Comparison of ENCODE assay signal across 18 cellular contexts in the genomic region with DNA sequence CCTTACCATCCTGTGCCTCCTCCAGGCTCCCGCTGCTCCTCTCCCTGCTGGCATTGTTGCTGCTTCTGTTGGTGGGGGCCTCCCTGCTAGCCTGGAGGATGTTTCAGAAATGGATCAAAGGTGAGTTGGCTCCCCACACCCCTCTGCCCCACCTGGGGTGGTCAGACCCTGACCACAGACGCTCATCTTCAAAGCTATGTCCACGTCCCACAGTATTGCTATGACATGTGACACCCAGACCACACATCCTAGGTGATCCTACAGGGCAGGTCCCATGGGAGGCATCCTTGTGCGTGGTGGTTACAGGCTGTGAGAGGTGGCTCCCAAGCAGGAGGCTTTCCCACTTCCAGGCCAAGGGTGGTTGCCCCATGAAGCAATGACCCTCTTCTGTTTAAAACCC. TPM values are rescaled to one million over a fixed set of nuclear protein-coding genes. Genes with fewer than 3 reads are reported as not detected.
"Had no signal": no experiment of that assay in that cellular context is flagged by ENCODE, and none has a peak within 500 bp of the region (broad histone marks: within the 10 kb centered on the region; RNA-seq: fewer than 3 reads in every experiment).

No MANE protein-coding gene starts in this region.

- H3K4me1 ChIP-seq: gastroesophageal sphincter had no signal

- H3K4me3 ChIP-seq: dorsolateral prefrontal cortex, gastroesophageal sphincter, hepatocyte, left lung, mucosa of descending colon, skin epidermis, upper lobe of right lung had no signal

- H3K27me3 ChIP-seq: hepatocyte, upper lobe of right lung had no signal

- H3K9me3 ChIP-seq: upper lobe of right lung had no signal

- ATAC-seq: gastroesophageal sphincter; left lung; mucosa of descending colon; right cardiac atrium; stimulated activated naive CD8-positive, alpha-beta T cell treated with anti-CD3 and anti-CD28 coated beads, Interleukin-15, amount 100 ng/mL, for 72 hours; upper lobe of right lung had no signal

- DNase-seq: activated B cell treated with CpG ODN at 0.5 μM for 24 hours; activated CD4-positive, alpha-beta T cell treated with anti-CD3 and anti-CD28 coated beads, Interleukin-2, amount 10 ng/mL, durations not matched to agents 7 days and 5 days; activated naive CD4-positive, alpha-beta T cell treated with anti-CD3 and anti-CD28 coated beads, Interleukin-2, amount 50 U/mL, for 16 hours; left lung; mucosa of descending colon; right cardiac atrium; stimulated activated naive CD8-positive, alpha-beta T cell treated with anti-CD3 and anti-CD28 coated beads, Interleukin-15, amount 100 ng/mL, for 72 hours; T-helper 2 cell; upper lobe of right lung had no signal

- H3K36me3 ChIP-seq: gastroesophageal sphincter, upper lobe of right lung had no signal

- H3K4me3 Mint-ChIP-seq: activated B cell treated with CpG ODN at 0.5 μM for 24 hours; activated CD4-positive, alpha-beta T cell treated with anti-CD3 and anti-CD28 coated beads, Interleukin-2, amount 10 ng/mL, durations not matched to agents 7 days and 5 days; memory B cell; nephron; stimulated activated naive CD8-positive, alpha-beta T cell treated with anti-CD3 and anti-CD28 coated beads, Interleukin-15, amount 100 ng/mL, for 72 hours had no signal

- H3K27ac Mint-ChIP-seq: activated B cell treated with CpG ODN at 0.5 μM for 24 hours; activated CD4-positive, alpha-beta T cell treated with anti-CD3 and anti-CD28 coated beads, Interleukin-2, amount 10 ng/mL, durations not matched to agents 7 days and 5 days; nephron; progenitor cell of endocrine pancreas had no signal

- H3K27me3 Mint-ChIP-seq: activated B cell treated with CpG ODN at 0.5 μM for 24 hours; activated CD4-positive, alpha-beta T cell treated with anti-CD3 and anti-CD28 coated beads, Interleukin-2, amount 10 ng/mL, durations not matched to agents 7 days and 5 days; memory B cell; stimulated activated naive CD8-positive, alpha-beta T cell treated with anti-CD3 and anti-CD28 coated beads, Interleukin-15, amount 100 ng/mL, for 72 hours had no signal

- H3K27ac ChIP-seq: gastroesophageal sphincter, hepatocyte, upper lobe of right lung had no signal

- H3K4me1 Mint-ChIP-seq: nephron had no signal

RNA-seq across cellular contexts. Expression of a gene that starts 11.0 kb away (rescaled TPM):
- total RNA-seq: astrocyte had no signal

RNA-seq across cellular contexts. Expression of a gene that starts 45.5 kb away (rescaled TPM):
- total RNA-seq: activated CD4-positive, alpha-beta T cell treated with anti-CD3 and anti-CD28 coated beads, Interleukin-2, amount 10 ng/mL, durations not matched to agents 7 days and 5 days had no signal

RNA-seq across cellular contexts. Expression of a gene that starts 53.9 kb away (rescaled TPM):
- total RNA-seq: activated B cell treated with CpG ODN at 0.5 μM for 24 hours; activated CD4-positive, alpha-beta T cell treated with anti-CD3 and anti-CD28 coated beads, Interleukin-2, amount 10 ng/mL, durations not matched to agents 7 days and 5 days; astrocyte; hepatocyte; progenitor cell of endocrine pancreas had no signal
- polyA plus RNA-seq: hepatocyte, keratinocyte had no signal
